In genomic region chr2:68762112-68762511, GRCh38 we compare ENCODE assay signal across 1 cellular context.
TF ChIP-seq lines count a peak whose summit lies in the region.

No MANE protein-coding gene starts in this region.

TF ChIP-seq in K562, 482 proteins besides CTCF, POLR2A, EP300 and RAD21 (continued from another document):
- TF ChIP-seq, protein P1, sequence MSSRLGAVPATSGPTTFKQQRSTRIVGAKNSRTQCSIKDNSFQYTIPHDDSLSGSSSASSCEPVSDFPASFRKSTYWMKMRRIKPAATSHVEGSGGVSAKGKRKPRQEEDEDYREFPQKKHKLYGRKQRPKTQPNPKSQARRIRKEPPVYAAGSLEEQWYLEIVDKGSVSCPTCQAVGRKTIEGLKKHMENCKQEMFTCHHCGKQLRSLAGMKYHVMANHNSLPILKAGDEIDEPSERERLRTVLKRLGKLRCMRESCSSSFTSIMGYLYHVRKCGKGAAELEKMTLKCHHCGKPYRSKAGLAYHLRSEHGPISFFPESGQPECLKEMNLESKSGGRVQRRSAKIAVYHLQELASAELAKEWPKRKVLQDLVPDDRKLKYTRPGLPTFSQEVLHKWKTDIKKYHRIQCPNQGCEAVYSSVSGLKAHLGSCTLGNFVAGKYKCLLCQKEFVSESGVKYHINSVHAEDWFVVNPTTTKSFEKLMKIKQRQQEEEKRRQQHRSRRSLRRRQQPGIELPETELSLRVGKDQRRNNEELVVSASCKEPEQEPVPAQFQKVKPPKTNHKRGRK (tag; IDR thresholded peaks at IDR 0.05), result no peak
- peak; percentile 99 for TF ChIP-seq CEBPB (tag; IDR thresholded peaks at IDR 0.05)
- TF ChIP-seq, protein P2, sequence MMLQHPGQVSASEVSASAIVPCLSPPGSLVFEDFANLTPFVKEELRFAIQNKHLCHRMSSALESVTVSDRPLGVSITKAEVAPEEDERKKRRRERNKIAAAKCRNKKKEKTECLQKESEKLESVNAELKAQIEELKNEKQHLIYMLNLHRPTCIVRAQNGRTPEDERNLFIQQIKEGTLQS (IDR thresholded peaks at IDR 0.05), result 0 out of 2 replicates have a peak, but pooled peaks have one; percentile 28
- TF ChIP-seq, protein P2 (CRISPR knock-in tag; conservative IDR thresholded peaks at IDR 0.05), result no peak
